ENCODE assay signal across 1 cellular context in genomic region chr6:151796842-151797530, GRCh38.
TF ChIP-seq lines count a peak whose summit lies in the region.

No MANE protein-coding gene starts in this region.

TF ChIP-seq in liver, 16 proteins besides CTCF, POLR2A, EP300 and RAD21 (continued from another document):
- TF ChIP-seq FOXA1 (IDR thresholded peaks at IDR 0.05) (no peak), HNF4G (IDR thresholded peaks at IDR 0.05) (peak; percentile 58), GABPA (IDR thresholded peaks at IDR 0.05 in 1 of 2, conservative IDR thresholded peaks at IDR 0.05 in 1 of 2) (no peak), EGR1 (IDR thresholded peaks at IDR 0.05; ENCODE audit: low read depth in 2 of 2) (no peak)
- TF ChIP-seq, protein P1, sequence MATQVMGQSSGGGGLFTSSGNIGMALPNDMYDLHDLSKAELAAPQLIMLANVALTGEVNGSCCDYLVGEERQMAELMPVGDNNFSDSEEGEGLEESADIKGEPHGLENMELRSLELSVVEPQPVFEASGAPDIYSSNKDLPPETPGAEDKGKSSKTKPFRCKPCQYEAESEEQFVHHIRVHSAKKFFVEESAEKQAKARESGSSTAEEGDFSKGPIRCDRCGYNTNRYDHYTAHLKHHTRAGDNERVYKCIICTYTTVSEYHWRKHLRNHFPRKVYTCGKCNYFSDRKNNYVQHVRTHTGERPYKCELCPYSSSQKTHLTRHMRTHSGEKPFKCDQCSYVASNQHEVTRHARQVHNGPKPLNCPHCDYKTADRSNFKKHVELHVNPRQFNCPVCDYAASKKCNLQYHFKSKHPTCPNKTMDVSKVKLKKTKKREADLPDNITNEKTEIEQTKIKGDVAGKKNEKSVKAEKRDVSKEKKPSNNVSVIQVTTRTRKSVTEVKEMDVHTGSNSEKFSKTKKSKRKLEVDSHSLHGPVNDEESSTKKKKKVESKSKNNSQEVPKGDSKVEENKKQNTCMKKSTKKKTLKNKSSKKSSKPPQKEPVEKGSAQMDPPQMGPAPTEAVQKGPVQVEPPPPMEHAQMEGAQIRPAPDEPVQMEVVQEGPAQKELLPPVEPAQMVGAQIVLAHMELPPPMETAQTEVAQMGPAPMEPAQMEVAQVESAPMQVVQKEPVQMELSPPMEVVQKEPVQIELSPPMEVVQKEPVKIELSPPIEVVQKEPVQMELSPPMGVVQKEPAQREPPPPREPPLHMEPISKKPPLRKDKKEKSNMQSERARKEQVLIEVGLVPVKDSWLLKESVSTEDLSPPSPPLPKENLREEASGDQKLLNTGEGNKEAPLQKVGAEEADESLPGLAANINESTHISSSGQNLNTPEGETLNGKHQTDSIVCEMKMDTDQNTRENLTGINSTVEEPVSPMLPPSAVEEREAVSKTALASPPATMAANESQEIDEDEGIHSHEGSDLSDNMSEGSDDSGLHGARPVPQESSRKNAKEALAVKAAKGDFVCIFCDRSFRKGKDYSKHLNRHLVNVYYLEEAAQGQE (IDR thresholded peaks at IDR 0.05): peak; percentile 60
